ENCODE assay signal across 8 cellular contexts in genomic region chr2:238203973-238204683, GRCh38. TPM values are rescaled to one million over a fixed set of nuclear protein-coding genes. Genes with fewer than 3 reads are reported as not detected.
A peak's percentile ranks its signal among the peaks of the same experiment; 100 is the strongest.
DNase-seq lines count a peak whose midpoint lies in the region; ATAC-seq and TF ChIP-seq lines count a peak whose summit lies in the region.

No MANE protein-coding gene starts in this region.

- peaks cover 8% of the 10 kb centered on the region for H3K4me1 ChIP-seq in cardiac muscle cell (ENCODE audit: low read depth)
- peaks cover 16% of the 10 kb centered on the region for H3K4me1 ChIP-seq in mucosa of stomach (ENCODE audit: control insufficient read depth, insufficient read depth, low read length)

- no peak for ATAC-seq in left ventricle myocardium superior
- ATAC-seq in GM21825 (IDR thresholded peaks at IDR 0.05; ENCODE audit: unreplicated experiment) = no peak

- DNase-seq in cardiac muscle cell (ENCODE audit: low read depth in 1 of 2, low spot score in 1 of 2) = no peak
- no peak for DNase-seq in left ventricle myocardium superior
- DNase-seq in MV-4-11 (lab: John Stamatoyannopoulos, UW) = peak; percentile 59
- no peak for DNase-seq in cardiac fibroblast (ENCODE audit: low read depth in 2 of 2)
- no peak for DNase-seq in HK-2 (ENCODE audit: unreplicated experiment)
- no peak for DNase-seq in SW 1271 (lab: John Stamatoyannopoulos, UW)

- H3K9ac ChIP-seq in mucosa of stomach (ENCODE audit: low read length) = peak overlapping the region; percentile 90

- H3K27me3 ChIP-seq in cardiac muscle cell (peaks cover 17% of the 10 kb centered on the region), mucosa of stomach (ENCODE audit: control insufficient read depth, insufficient read depth, low read length) (peaks cover 3% of the 10 kb centered on the region)

- TF ChIP-seq CTCF in cardiac muscle cell (IDR thresholded peaks at IDR 0.05; ENCODE audit: low read depth, low read length) (no peak), cardiac fibroblast (IDR thresholded peaks at IDR 0.05; ENCODE audit: low read depth, low read length) (no peak)

- intact Hi-C loops in left ventricle myocardium superior (cut with micrococcal nuclease) = no loop called here

- H3K27ac ChIP-seq in cardiac muscle cell = peak overlapping the region; percentile 51

- no peaks in the 10 kb centered on the region for H3K9me3 ChIP-seq in cardiac muscle cell (ENCODE audit: low read depth)
- H3K9me3 ChIP-seq in mucosa of stomach (ENCODE audit: control insufficient read depth, low read length) = no peaks in the 10 kb centered on the region

- H3K4me3 ChIP-seq in cardiac muscle cell = peak overlapping the region; percentile 99
- H3K4me3 ChIP-seq in cardiac fibroblast (replicated peaks in 1 of 2; ENCODE audit: low read depth in 2 of 2, low read length in 2 of 2) = peak overlapping the region; percentile 34 to 37
- peak overlapping the region; percentile 33 for H3K4me3 ChIP-seq in mucosa of stomach (ENCODE audit: low read length)

- H3K36me3 ChIP-seq in cardiac muscle cell (no peaks in the 10 kb centered on the region), mucosa of stomach (ENCODE audit: control insufficient read depth, insufficient read depth, low read length) (no peaks in the 10 kb centered on the region)

RNA-seq across cellular contexts. Expression of gene ILKAP, which starts 0.6 kb away (rescaled TPM):
- total RNA-seq in cardiac muscle cell (25.7 and 28.2 TPM in 2 replicates), left ventricle myocardium superior (26.7 TPM)
- polyA plus RNA-seq in cardiac muscle cell = 61.0 and 81.9 TPM in 2 replicates

RNA-seq across cellular contexts. Expression of gene HES6, which starts 35.7 kb away (rescaled TPM):
- total RNA-seq in cardiac muscle cell (8.8 and 11.9 TPM in 2 replicates), left ventricle myocardium superior (2.7 TPM)
- 6.6 and 11.2 TPM in 2 replicates for polyA plus RNA-seq in cardiac muscle cell

RNA-seq across cellular contexts. Expression of gene ERFE, which starts 45.4 kb away (rescaled TPM):
- total RNA-seq in cardiac muscle cell = 1.5 TPM in 1 of 2 replicates, not detected in the other
- 0.60 and 2.0 TPM in 2 replicates for polyA plus RNA-seq in cardiac muscle cell
- total RNA-seq in left ventricle myocardium superior = not detected

Comparison
In these comparisons a context has a peak if more than half of its experiments do, and no peak if none do; other contexts are left out.
1. H3K4me3 ChIP-seq: peak in every context shown above with its lines; median percentile 99 in cardiac muscle cell; 36 in cardiac fibroblast; 33 in mucosa of stomach.